ENCODE assay signal across 8 cellular contexts in genomic region chr6:36129889-36130671, GRCh38. TPM values are rescaled to one million over a fixed set of nuclear protein-coding genes. Genes with fewer than 3 reads are reported as not detected.
A peak's percentile ranks its signal among the peaks of the same experiment; 100 is the strongest.
DNase-seq lines count a peak whose midpoint lies in the region; ATAC-seq and TF ChIP-seq lines count a peak whose summit lies in the region.

Gene MAPK13 (plus strand): TSS chr6:36130513. CDS start chr6:36130583, 70 bp downstream.

- peak in 1 of 2 donors; percentile 32 for ATAC-seq in CD4-positive, CD25-positive, alpha-beta regulatory T cell (ENCODE audit: low read depth in 2 of 2)
- no peak for ATAC-seq in HG03108 (IDR thresholded peaks at IDR 0.05; ENCODE audit: unreplicated experiment)
- no peak for ATAC-seq in GM21529 (IDR thresholded peaks at IDR 0.05; ENCODE audit: unreplicated experiment)
- ATAC-seq in HG03469 (IDR thresholded peaks at IDR 0.05; ENCODE audit: unreplicated experiment): no peak

- H3K27ac ChIP-seq in CD4-positive, CD25-positive, alpha-beta regulatory T cell (ENCODE audit: insufficient read depth, low read length, poor library complexity, severe bottlenecking): peak within 1 kb of the TSS; percentile 88
- H3K27ac ChIP-seq in prostate gland: peak within 1 kb of the TSS; percentile 81 to 83

- peaks cover 23 to 79% (median 35%) of the 10 kb centered on the region in 4 donors for H3K4me1 Mint-ChIP-seq in CD4-positive, CD25-positive, alpha-beta regulatory T cell

- no peaks in the 10 kb centered on the region for H3K9me3 ChIP-seq in CD4-positive, CD25-positive, alpha-beta regulatory T cell (ENCODE audit: control insufficient read depth in 2 of 2, low read length in 2 of 2)
- H3K9me3 ChIP-seq in prostate gland: no peaks in the 10 kb centered on the region

- H3K27me3 Mint-ChIP-seq in CD4-positive, CD25-positive, alpha-beta regulatory T cell: no peaks in the 10 kb centered on the region

- H3K9me3 Mint-ChIP-seq in CD4-positive, CD25-positive, alpha-beta regulatory T cell: no peaks in the 10 kb centered on the region

- intact Hi-C loops in prostate gland (cut with DNase I): loop anchor here (10.0 kb wide), 1 partner anchor 225 kb away; no protein-coding TSS in a partner anchor

- TF ChIP-seq POLR2A in prostate gland (IDR thresholded peaks at IDR 0.05): no peak

- H3K27ac Mint-ChIP-seq in CD4-positive, CD25-positive, alpha-beta regulatory T cell: peak within 1 kb of the TSS; percentile 93 to 98 (median 95)

- peak within 1 kb of the TSS; percentile 88 for H3K4me3 ChIP-seq in CD4-positive, CD25-positive, alpha-beta regulatory T cell (ENCODE audit: low read depth, low read length)
- H3K4me3 ChIP-seq in foreskin fibroblast (ENCODE audit: low read depth in 1 of 2, low read length in 2 of 2): peak within 1 kb of the TSS in 1 of 2 donors; percentile 28
- peak within 1 kb of the TSS; percentile 41 to 43 for H3K4me3 ChIP-seq in prostate gland

- DNase-seq in CD4-positive, CD25-positive, alpha-beta regulatory T cell: peak in 1 of 3 donors; percentile 50
- peak; percentile 56 for DNase-seq in LoVo (ENCODE audit: low spot score)
- DNase-seq in activated CD8-positive, alpha-beta memory T cell treated with anti-CD3 and anti-CD28 coated beads, Interleukin-2, amount 50 U/mL, for 4 hours: peak; percentile 37
- DNase-seq in foreskin fibroblast: peak; percentile 36 to 64
- peak; percentile 46 for DNase-seq in prostate gland (ENCODE audit: low spot score)

- peaks cover 18% of the 10 kb centered on the region for H3K36me3 ChIP-seq in CD4-positive, CD25-positive, alpha-beta regulatory T cell (ENCODE audit: control insufficient read depth, insufficient read depth, low read length)
- no peaks in the 10 kb centered on the region for H3K36me3 ChIP-seq in prostate gland

- H3K4me3 Mint-ChIP-seq in CD4-positive, CD25-positive, alpha-beta regulatory T cell: peak within 1 kb of the TSS; percentile 89 to 98 (median 92)

- H3K27me3 ChIP-seq in CD4-positive, CD25-positive, alpha-beta regulatory T cell (ENCODE audit: control insufficient read depth, insufficient read depth, low read length): no peaks in the 10 kb centered on the region
- no peaks in the 10 kb centered on the region for H3K27me3 ChIP-seq in prostate gland (replicated peaks; ENCODE audit: insufficient read depth)

- TF ChIP-seq CTCF in foreskin fibroblast (IDR thresholded peaks at IDR 0.05; ENCODE audit: low read depth, low read length) (no peak), prostate gland (IDR thresholded peaks at IDR 0.05) (no peak)

- peaks cover 13% of the 10 kb centered on the region for H3K36me3 Mint-ChIP-seq in CD4-positive, CD25-positive, alpha-beta regulatory T cell

- 6% methylated on average over 39 of the region's 61 CpGs for WGBS in prostate gland

- H3K4me1 ChIP-seq in CD4-positive, CD25-positive, alpha-beta regulatory T cell (ENCODE audit: control insufficient read depth, insufficient read depth, low read length, poor library complexity, severe bottlenecking): peaks cover 51% of the 10 kb centered on the region
- peaks cover 4% of the 10 kb centered on the region for H3K4me1 ChIP-seq in prostate gland (replicated peaks)

RNA-seq across cellular contexts. Expression of gene MAPK13, which starts in this region (rescaled TPM):
- 68.7 TPM for total RNA-seq in CD4-positive, CD25-positive, alpha-beta regulatory T cell
- polyA plus RNA-seq in CD4-positive, CD25-positive, alpha-beta regulatory T cell: 10 to 100 TPM; 60.7 to 75.8 (median 69.8) TPM
- total RNA-seq in prostate gland: 10 to 100 TPM; 34.6 to 53.5 TPM
